Comparison of ENCODE assay signal across 21 cellular contexts in genomic region chr2:228444156-228444555, GRCh38.
A peak's percentile ranks its signal among the peaks of the same experiment; 100 is the strongest.
DNase-seq lines count a peak whose midpoint lies in the region; ATAC-seq and TF ChIP-seq lines count a peak whose summit lies in the region.
"Had no signal": no experiment of that assay in that cellular context is flagged by ENCODE, and none has a peak within 500 bp of the region (broad histone marks: within the 10 kb centered on the region; RNA-seq: fewer than 3 reads in every experiment).

No MANE protein-coding gene starts in this region.

- intact Hi-C loops in aorta (cut with DNase I) = no loop called here

- no peak for TF ChIP-seq CTCF in glutamatergic neuron (IDR thresholded peaks at IDR 0.05; ENCODE audit: partially characterized antibody, unreplicated experiment)
- no peak for TF ChIP-seq CTCF in smooth muscle cell (IDR thresholded peaks at IDR 0.05; ENCODE audit: borderline replicate concordance, insufficient read depth, poor library complexity, severe bottlenecking)
- TF ChIP-seq CTCF in gastroesophageal sphincter (IDR thresholded peaks at IDR 0.05) = no peak

- H3K9me3 Mint-ChIP-seq in glutamatergic neuron (ENCODE audit: unreplicated experiment) = no peaks in the 10 kb centered on the region

- no peaks in the 10 kb centered on the region for H4K20me1 ChIP-seq in smooth muscle cell (ENCODE audit: low read depth)
- H4K20me1 ChIP-seq: BLaER1 treated with 17β-estradiol and CSF1 and Interleukin-3, amounts not matched to agents 10 nM and 100 nM had no signal

- no peak overlapping the region for H3K27ac ChIP-seq in smooth muscle cell (ENCODE audit: low read depth)
- no peak overlapping the region for H3K27ac ChIP-seq in aorta (ENCODE audit: low read depth in 1 of 2, low read length in 2 of 2)
- no peak overlapping the region for H3K27ac ChIP-seq in gastroesophageal sphincter
- H3K27ac ChIP-seq: 22Rv1; BLaER1 treated with 17β-estradiol and CSF1 and Interleukin-3, amounts not matched to agents 10 nM and 100 nM; GM23248 had no signal

- no peak overlapping the region for H3K9ac ChIP-seq in smooth muscle cell (ENCODE audit: low read depth)
- H3K9ac ChIP-seq: BLaER1 treated with 17β-estradiol and CSF1 and Interleukin-3, amounts not matched to agents 10 nM and 100 nM; GM23248 had no signal

- no peaks in the 10 kb centered on the region for H3K36me3 Mint-ChIP-seq in glutamatergic neuron (ENCODE audit: unreplicated experiment)
- H3K36me3 Mint-ChIP-seq: CD14-positive monocyte; CD8-positive, alpha-beta memory T cell had no signal

- H3K4me1 ChIP-seq in smooth muscle cell (ENCODE audit: low read depth) (no peaks in the 10 kb centered on the region), aorta (ENCODE audit: control insufficient read depth in 1 of 2, insufficient read depth in 2 of 2, low read length in 2 of 2) (no peaks in the 10 kb centered on the region), gastroesophageal sphincter (no peaks in the 10 kb centered on the region)
- H3K4me1 ChIP-seq: BE2C; BLaER1 treated with 17β-estradiol and CSF1 and Interleukin-3, amounts not matched to agents 10 nM and 100 nM had no signal

- peak overlapping the region; percentile 46 for H3K27ac Mint-ChIP-seq in glutamatergic neuron (ENCODE audit: unreplicated experiment)
- H3K27ac Mint-ChIP-seq: CD14-positive monocyte; CD4-positive, alpha-beta T cell; CD8-positive, alpha-beta memory T cell had no signal

- no peaks in the 10 kb centered on the region for H3K27me3 Mint-ChIP-seq in glutamatergic neuron (ENCODE audit: unreplicated experiment)
- H3K27me3 Mint-ChIP-seq: CD4-positive, alpha-beta T cell had no signal

- WGBS in smooth muscle cell (ENCODE audit: low lambda C conversion rate) = 85% methylated on average over 4 of the region's 4 CpGs
- 73 to 78% methylated on average over 4 of the region's 4 CpGs for WGBS in aorta, 2 donors
- WGBS in gastroesophageal sphincter (ENCODE audit: low coverage in 1 of 2), 2 donors = 84 to 87% methylated on average over 4 of the region's 4 CpGs

- H3K27me3 ChIP-seq in smooth muscle cell (ENCODE audit: low read depth) (no peaks in the 10 kb centered on the region), aorta (ENCODE audit: control insufficient read depth in 1 of 2, insufficient read depth in 2 of 2, low read length in 1 of 2) (no peaks in the 10 kb centered on the region), gastroesophageal sphincter (no peaks in the 10 kb centered on the region)
- H3K27me3 ChIP-seq: BE2C; BLaER1 treated with 17β-estradiol and CSF1 and Interleukin-3, amounts not matched to agents 10 nM and 100 nM had no signal

- TF ChIP-seq EP300 in gastroesophageal sphincter (IDR thresholded peaks at IDR 0.05) = no peak

- peaks cover 19% of the 10 kb centered on the region for H3K4me1 Mint-ChIP-seq in glutamatergic neuron (ENCODE audit: low read depth, unreplicated experiment)
- H3K4me1 Mint-ChIP-seq: CD14-positive monocyte; CD8-positive, alpha-beta memory T cell had no signal

- H3K9me3 ChIP-seq in smooth muscle cell (replicated peaks; ENCODE audit: low read depth) (no peaks in the 10 kb centered on the region), aorta (ENCODE audit: control insufficient read depth, low read length) (peaks cover 2% of the 10 kb centered on the region), gastroesophageal sphincter (peaks cover 0 to 6% (median 0%) of the 10 kb centered on the region in 3 donors)
- H3K9me3 ChIP-seq: BE2C had no signal

- peak; percentile 27 for DNase-seq in DMS 273 (lab: John Stamatoyannopoulos, UW; ENCODE audit: unreplicated experiment)
- no peak for DNase-seq in DMS 273 treated with DMSO at 0.1 percent for 48 hours (lab: John Stamatoyannopoulos, UW)
- DNase-seq in Ammon's horn (ENCODE audit: low spot score) = peak; percentile 13
- peak; percentile 98 for DNase-seq in cerebellar cortex (ENCODE audit: low spot score)
- DNase-seq in glutamatergic neuron = no peak
- no peak for DNase-seq in smooth muscle cell (lab: John Stamatoyannopoulos, UW; ENCODE audit: unreplicated experiment)
- DNase-seq in aorta = no peak
- DNase-seq: BE2C; CD4-positive, alpha-beta T cell; CD8-positive, alpha-beta memory T cell; DMS153; DND-41; GDM1; GM23248; H7; HCEC 1CT had no signal

- H3K36me3 ChIP-seq in smooth muscle cell (ENCODE audit: low read depth) (no peaks in the 10 kb centered on the region), aorta (ENCODE audit: control insufficient read depth in 1 of 2, insufficient read depth in 2 of 2, low read length in 1 of 2) (no peaks in the 10 kb centered on the region), gastroesophageal sphincter (no peaks in the 10 kb centered on the region)
- H3K36me3 ChIP-seq: BE2C; BLaER1 treated with 17β-estradiol and CSF1 and Interleukin-3, amounts not matched to agents 10 nM and 100 nM had no signal

- no peak overlapping the region for H2AFZ ChIP-seq in smooth muscle cell (ENCODE audit: low read depth)
- H2AFZ ChIP-seq: GM23248 had no signal

- H3K4me3 ChIP-seq in smooth muscle cell (no peak overlapping the region), aorta (ENCODE audit: low read length in 2 of 2) (no peak overlapping the region), gastroesophageal sphincter (no peak overlapping the region)
- H3K4me3 ChIP-seq: BLaER1 treated with 17β-estradiol and CSF1 and Interleukin-3, amounts not matched to agents 10 nM and 100 nM; GM12878; GM23248 had no signal

- no peak for TF ChIP-seq POLR2A in gastroesophageal sphincter (IDR thresholded peaks at IDR 0.05)

- H3K4me3 Mint-ChIP-seq in glutamatergic neuron (ENCODE audit: unreplicated experiment) = no peak overlapping the region
- H3K4me3 Mint-ChIP-seq: CD14-positive monocyte; CD4-positive, alpha-beta T cell; CD8-positive, alpha-beta memory T cell had no signal

- H3K4me2 ChIP-seq in smooth muscle cell = no peak overlapping the region
- H3K4me2 ChIP-seq: BLaER1 treated with 17β-estradiol and CSF1 and Interleukin-3, amounts not matched to agents 10 nM and 100 nM had no signal

- ATAC-seq in aorta (ENCODE audit: low FRiP score) (no peak), gastroesophageal sphincter (no peak)
- ATAC-seq: GM12878 had no signal

- H3K79me2 ChIP-seq in smooth muscle cell (ENCODE audit: low read depth) = no peaks in the 10 kb centered on the region

- no peaks in the 10 kb centered on the region for H3F3A ChIP-seq in smooth muscle cell (ENCODE audit: low read depth)

Comparison
In these comparisons a context has a peak if more than half of its experiments do, and no peak if none do; other contexts are left out.
1. DNase-seq: peak in DMS 273 (single experiment), Ammon's horn (single experiment) and cerebellar cortex (single experiment); none in DMS 273 treated with DMSO at 0.1 percent for 48 hours (single experiment), glutamatergic neuron (single experiment), smooth muscle cell (single experiment) and aorta (0 of 2).